ENCODE assay signal across 12 cellular contexts in genomic region chr17:4175921-4176802, GRCh38. TPM values are rescaled to one million over a fixed set of nuclear protein-coding genes. Genes with fewer than 3 reads are reported as not detected.
DNase-seq lines count a peak whose midpoint lies in the region; ATAC-seq lines count a peak whose summit lies in the region.
"Had no signal": no experiment of that assay in that cellular context is flagged by ENCODE, and none has a peak within 500 bp of the region (broad histone marks: within the 10 kb centered on the region; RNA-seq: fewer than 3 reads in every experiment).

No MANE protein-coding gene starts in this region.

- peak in 2 of 3 experiments; percentile 10 to 15 for DNase-seq in activated CD8-positive, alpha-beta memory T cell treated with anti-CD3 and anti-CD28 coated beads for 48 hours (ENCODE audit: low read depth in 2 of 3, low spot score in 2 of 3)
- peak; percentile 78 for DNase-seq in fibroblast of peridontal ligament (ENCODE audit: extremely low read depth)
- DNase-seq in stimulated activated CD8-positive, alpha-beta memory T cell treated with anti-CD3 and anti-CD28 coated beads, Interleukin-12 subunit alpha, Interleukin-12 subunit beta, amount 100 ng/mL, for 1 hour (ENCODE audit: low read depth), result peak; percentile 13
- no peak for DNase-seq in MG63
- DNase-seq: activated CD4-positive, CD25-positive, alpha-beta regulatory T cell; tibial artery had no signal

- peaks cover 88% of the 10 kb centered on the region for H3K36me3 ChIP-seq in HUES6 (ENCODE audit: control insufficient read depth, insufficient read depth, low read length)
- peaks cover 7% of the 10 kb centered on the region for H3K36me3 ChIP-seq in MG63

- H3K4me1 ChIP-seq in HUES6 (ENCODE audit: control insufficient read depth, insufficient read depth, low read length), result no peaks in the 10 kb centered on the region
- H3K4me1 ChIP-seq: pancreas, tibial artery had no signal

- H3K27ac ChIP-seq in HUES6 (ENCODE audit: low read depth, low read length), result no peak overlapping the region
- H3K27ac ChIP-seq: pancreas, tibial artery had no signal

- H3K27me3 ChIP-seq in HUES6 (ENCODE audit: control insufficient read depth, insufficient read depth, low read length) (no peaks in the 10 kb centered on the region), MG63 (no peaks in the 10 kb centered on the region)
- H3K27me3 ChIP-seq: pancreas, tibial artery had no signal

- H3K4me3 ChIP-seq in HUES6 (ENCODE audit: low read depth, low read length) (no peak overlapping the region), MG63 (no peak overlapping the region)
- H3K4me3 ChIP-seq: pancreas, tibial artery had no signal

- H3K9me3 ChIP-seq in HUES6 (ENCODE audit: control insufficient read depth, insufficient read depth, low read depth, low read length) (no peaks in the 10 kb centered on the region), MG63 (no peaks in the 10 kb centered on the region)
- H3K9me3 ChIP-seq: pancreas, tibial artery had no signal

- peak overlapping the region; percentile 11 for H3K9ac ChIP-seq in HUES6 (ENCODE audit: low read length)

- ATAC-seq in HG03095 (IDR thresholded peaks at IDR 0.05; ENCODE audit: unreplicated experiment) (no peak), GM21381 (IDR thresholded peaks at IDR 0.05; ENCODE audit: unreplicated experiment) (no peak), HG03108 (IDR thresholded peaks at IDR 0.05; ENCODE audit: unreplicated experiment) (no peak)
- ATAC-seq: HCT116, pancreas had no signal

RNA-seq across cellular contexts. Expression of gene CYB5D2, which starts 33.2 kb away (rescaled TPM):
- 10.3 and 26.3 TPM in 2 replicates for total RNA-seq in MG63 (2014; rRNA removed; shearing (Covaris generic); ENCODE audit: low replicate concordance)

RNA-seq across cellular contexts. Expression of gene ZZEF1, which starts 33.3 kb away (rescaled TPM):
- total RNA-seq in MG63 (2014; rRNA removed; shearing (Covaris generic); ENCODE audit: low replicate concordance), result 7.6 and 15.3 TPM in 2 replicates
